Comparison of ENCODE assay signal across 16 cellular contexts in genomic region chr3:156176048-156176447, GRCh38. TPM values are rescaled to one million over a fixed set of nuclear protein-coding genes. Genes with fewer than 3 reads are reported as not detected.
"Had no signal": no experiment of that assay in that cellular context is flagged by ENCODE, and none has a peak within 500 bp of the region (broad histone marks: within the 10 kb centered on the region; RNA-seq: fewer than 3 reads in every experiment).

No MANE protein-coding gene starts in this region.

- H3K4me1 Mint-ChIP-seq: activated CD4-positive, alpha-beta T cell treated with anti-CD3 and anti-CD28 coated beads, Interleukin-2, amount 10 ng/mL, durations not matched to agents 7 days and 5 days; memory B cell; natural killer cell; stimulated activated effector memory CD8-positive, alpha-beta T cell treated with anti-CD3 and anti-CD28 coated beads, Interleukin-12 subunit alpha, Interleukin-12 subunit beta, amount 100 ng/mL, for 72 hours had no signal

- H3K27ac ChIP-seq: colonic mucosa, left lung, neutrophil had no signal

- H3K4me3 ChIP-seq: colonic mucosa, left lung had no signal

- DNase-seq: activated CD4-positive, alpha-beta T cell treated with anti-CD3 and anti-CD28 coated beads, Interleukin-2, amount 10 ng/mL, durations not matched to agents 7 days and 5 days; activated CD8-positive, alpha-beta memory T cell treated with anti-CD3 and anti-CD28 coated beads, Interleukin-2, amount 50 U/mL, for 48 hours; activated gamma-delta T cell treated with Interleukin-2 at 50 U/mL for 16 hours; amygdala; central memory CD4-positive, alpha-beta T cell; colonic mucosa; left lung; natural killer cell; stimulated activated CD4-positive, alpha-beta T cell treated with anti-CD3 and anti-CD28 coated beads, Interleukin-12 subunit alpha, Interleukin-12 subunit beta, amount 100 ng/mL, for 4 hours had no signal

- H3K4me1 ChIP-seq: colonic mucosa, left lung had no signal

- H3K27ac Mint-ChIP-seq: activated CD4-positive, alpha-beta T cell treated with anti-CD3 and anti-CD28 coated beads, Interleukin-2, amount 10 ng/mL, durations not matched to agents 7 days and 5 days; activated naive CD8-positive, alpha-beta T cell; brain; memory B cell; natural killer cell; stimulated activated effector memory CD8-positive, alpha-beta T cell treated with anti-CD3 and anti-CD28 coated beads, Interleukin-12 subunit alpha, Interleukin-12 subunit beta, amount 100 ng/mL, for 72 hours had no signal

- ATAC-seq: esophagus mucosa; left lung; natural killer cell; stimulated activated effector memory CD8-positive, alpha-beta T cell treated with anti-CD3 and anti-CD28 coated beads, Interleukin-12 subunit alpha, Interleukin-12 subunit beta, amount 100 ng/mL, for 72 hours had no signal

- H3K4me3 Mint-ChIP-seq: activated CD4-positive, alpha-beta T cell treated with anti-CD3 and anti-CD28 coated beads, Interleukin-2, amount 10 ng/mL, durations not matched to agents 7 days and 5 days; activated naive CD8-positive, alpha-beta T cell; brain; memory B cell; natural killer cell; stimulated activated effector memory CD8-positive, alpha-beta T cell treated with anti-CD3 and anti-CD28 coated beads, Interleukin-12 subunit alpha, Interleukin-12 subunit beta, amount 100 ng/mL, for 72 hours had no signal

- H3K9me3 ChIP-seq: colonic mucosa, left lung, neutrophil had no signal

- H3K36me3 Mint-ChIP-seq: activated naive CD8-positive, alpha-beta T cell; brain; memory B cell; natural killer cell; stimulated activated effector memory CD8-positive, alpha-beta T cell treated with anti-CD3 and anti-CD28 coated beads, Interleukin-12 subunit alpha, Interleukin-12 subunit beta, amount 100 ng/mL, for 72 hours had no signal

- H3K9me3 Mint-ChIP-seq: activated CD4-positive, alpha-beta T cell treated with anti-CD3 and anti-CD28 coated beads, Interleukin-2, amount 10 ng/mL, durations not matched to agents 7 days and 5 days; brain; memory B cell; natural killer cell; stimulated activated effector memory CD8-positive, alpha-beta T cell treated with anti-CD3 and anti-CD28 coated beads, Interleukin-12 subunit alpha, Interleukin-12 subunit beta, amount 100 ng/mL, for 72 hours had no signal

- H3K27me3 ChIP-seq: colonic mucosa, left lung, neutrophil had no signal

- H3K36me3 ChIP-seq: colonic mucosa, left lung, neutrophil had no signal

- H3K27me3 Mint-ChIP-seq: activated naive CD8-positive, alpha-beta T cell; brain had no signal

RNA-seq across cellular contexts. Expression of gene KCNAB1, which starts 55.7 kb away (rescaled TPM):
- total RNA-seq: activated CD4-positive, alpha-beta T cell treated with anti-CD3 and anti-CD28 coated beads, Interleukin-2, amount 10 ng/mL, durations not matched to agents 7 days and 5 days; natural killer cell; renal cortical epithelial cell had no signal
